13 cellular contexts compared by ENCODE assay signal in genomic region chr9:74643303-74643933, GRCh38.
"Had no signal": no experiment of that assay in that cellular context is flagged by ENCODE, and none has a peak within 500 bp of the region (broad histone marks: within the 10 kb centered on the region; RNA-seq: fewer than 3 reads in every experiment).

No MANE protein-coding gene starts in this region.

- H3K9me3 ChIP-seq: right lobe of liver had no signal

- H3K36me3 ChIP-seq: right lobe of liver had no signal

- DNase-seq: activated CD4-positive, alpha-beta T cell treated with anti-CD3 and anti-CD28 coated beads for 48 hours; activated CD8-positive, alpha-beta memory T cell treated with anti-CD3 and anti-CD28 coated beads for 24 hours; activated naive CD4-positive, alpha-beta T cell treated with anti-CD3 and anti-CD28 coated beads, Interleukin-2, amount 10 ng/mL, durations not matched to agents 7 days and 5 days; activated T-cell treated with anti-CD3 and anti-CD28 coated beads for 4 hours; nucleus accumbens; right lobe of liver; stimulated activated CD4-positive, alpha-beta T cell treated with anti-CD3 and anti-CD28 coated beads, Interleukin-2, amount 100 ng/mL, for 24 hours; stimulated activated naive B cell treated with anti-CD40 and anti-IgM and Interleukin-4, amounts not matched to agents 10 μg/mL and 1 μg/mL and 100 μg/mL, for 72 hours; substantia nigra; trophoblast cell had no signal

- H3K27me3 ChIP-seq: right lobe of liver had no signal

- H3K4me3 ChIP-seq: right lobe of liver had no signal

- H3K4me1 ChIP-seq: right lobe of liver had no signal

- ATAC-seq: activated T-helper 17 cell treated with anti-CD3 and anti-CD28 coated beads, Interleukin-2, amount 50 U/mL, for 72 hours; natural killer cell treated with Interleukin-12 subunit alpha and Interleukin-12 subunit beta and Interleukin-15 and Interleukin-18, amount 100 ng/mL, for 72 hours; right lobe of liver; stimulated activated naive B cell treated with anti-CD40 and anti-IgM and Interleukin-4, amounts not matched to agents 10 μg/mL and 1 μg/mL and 100 μg/mL, for 72 hours; WTC11 had no signal
